ENCODE assay signal across 1 cellular context in genomic region chr22:33539902-33540751, GRCh38.
A peak's percentile ranks its signal among the peaks of the same experiment; 100 is the strongest.
TF ChIP-seq lines count a peak whose summit lies in the region.

No MANE protein-coding gene starts in this region.

TF ChIP-seq in HepG2, 621 proteins besides CTCF, POLR2A, EP300 and RAD21 (continued from another document and continues in another):
- TF ChIP-seq ZBTB40 (IDR thresholded peaks at IDR 0.05) (no peak), ZBTB40 (CRISPR knock-in tag; IDR thresholded peaks at IDR 0.05) (no peak; the same call in 1 of the 2 replicates), BRCA1 (CRISPR knock-in tag; IDR thresholded peaks at IDR 0.05) (peak; percentile 69; the same call in 1 of the 2 replicates), GATA4 (IDR thresholded peaks at IDR 0.05; ENCODE audit: borderline replicate concordance, low read depth) (peak; percentile 95), ISL2 (CRISPR knock-in tag; IDR thresholded peaks at IDR 0.05) (peak; percentile 98), ZFP36L2 (CRISPR knock-in tag; IDR thresholded peaks at IDR 0.05) (no peak), MATR3 (CRISPR knock-in tag; IDR thresholded peaks at IDR 0.05) (no peak), ZNF710 (CRISPR knock-in tag; IDR thresholded peaks at IDR 0.05; ENCODE audit: borderline replicate concordance) (peak; percentile 65; the same call in 1 of the 2 replicates), MAZ (IDR thresholded peaks at IDR 0.05; ENCODE audit: borderline replicate concordance, low read depth, low read length) (peak; percentile 82; the same call in 1 of the 2 replicates), MAZ (CRISPR knock-in tag; IDR thresholded peaks at IDR 0.05; ENCODE audit: low read depth) (0 out of 2 replicates have a peak, but pooled peaks have one; percentile 32), RCOR2 (CRISPR knock-in tag; IDR thresholded peaks at IDR 0.05) (peak; percentile 80), ZNF550 (CRISPR knock-in tag; IDR thresholded peaks at IDR 0.05; ENCODE audit: borderline replicate concordance) (no peak), CREBL2 (CRISPR knock-in tag; IDR thresholded peaks at IDR 0.05; ENCODE audit: borderline replicate concordance) (no peak), ATF1 (CRISPR knock-in tag; IDR thresholded peaks at IDR 0.05) (peak; percentile 69), ZC3H4 (CRISPR knock-in tag; IDR thresholded peaks at IDR 0.05; ENCODE audit: borderline replicate concordance) (no peak), SYNCRIP (IDR thresholded peaks at IDR 0.05; ENCODE audit: insufficient read depth, low read depth, low read length) (no peak), EZH2 (conservative IDR thresholded peaks at IDR 0.05; ENCODE audit: low read depth, low read length) (no peak), PCBP1 (IDR thresholded peaks at IDR 0.05; ENCODE audit: borderline replicate concordance, low read depth, low read length) (no peak), ZNF563 (CRISPR knock-in tag; IDR thresholded peaks at IDR 0.05) (no peak), GTF2F1 (IDR thresholded peaks at IDR 0.05; ENCODE audit: low read length) (no peak), FLYWCH1 (CRISPR knock-in tag; IDR thresholded peaks at IDR 0.05) (no peak), SRY (CRISPR knock-in tag; IDR thresholded peaks at IDR 0.05) (no peak), TIGD3 (CRISPR knock-in tag; IDR thresholded peaks at IDR 0.05; ENCODE audit: borderline replicate concordance) (no peak), MED13 (CRISPR knock-in tag; IDR thresholded peaks at IDR 0.05) (peak; percentile 97), SSRP1 (CRISPR knock-in tag; IDR thresholded peaks at IDR 0.05) (no peak), KDM2A (CRISPR knock-in tag; IDR thresholded peaks at IDR 0.05; ENCODE audit: borderline replicate concordance, low read depth) (no peak), KLF16 (CRISPR knock-in tag; IDR thresholded peaks at IDR 0.05) (peak in 1 of 2 experiments; percentile 70; a peak in 1 of 4 replicates), AKNA (CRISPR knock-in tag; IDR thresholded peaks at IDR 0.05; ENCODE audit: borderline replicate concordance) (no peak), ZNF883 (CRISPR knock-in tag; IDR thresholded peaks at IDR 0.05; ENCODE audit: not compliant biosample characterization) (peak; percentile 62), REL (CRISPR knock-in tag; conservative IDR thresholded peaks at IDR 0.05) (no peak), PITX1 (CRISPR knock-in tag; IDR thresholded peaks at IDR 0.05) (peak; percentile 100), SPEN (CRISPR knock-in tag; IDR thresholded peaks at IDR 0.05; ENCODE audit: low read depth) (no peak; the same call in 1 of the 2 replicates), ZEB1 (IDR thresholded peaks at IDR 0.05; ENCODE audit: insufficient replicate concordance, low read depth) (peak; percentile 78), HNRNPUL1 (IDR thresholded peaks at IDR 0.05; ENCODE audit: low read depth, low read length) (peak; percentile 64; the same call in 1 of the 2 replicates), ZNF749 (CRISPR knock-in tag; IDR thresholded peaks at IDR 0.05; ENCODE audit: borderline replicate concordance) (no peak; the same call in 1 of the 2 replicates), ZNF33B (CRISPR knock-in tag; IDR thresholded peaks at IDR 0.05) (no peak; the same call in 1 of the 2 replicates), KDM1A (CRISPR knock-in tag; IDR thresholded peaks at IDR 0.05) (no peak)
- TF ChIP-seq, protein P1, sequence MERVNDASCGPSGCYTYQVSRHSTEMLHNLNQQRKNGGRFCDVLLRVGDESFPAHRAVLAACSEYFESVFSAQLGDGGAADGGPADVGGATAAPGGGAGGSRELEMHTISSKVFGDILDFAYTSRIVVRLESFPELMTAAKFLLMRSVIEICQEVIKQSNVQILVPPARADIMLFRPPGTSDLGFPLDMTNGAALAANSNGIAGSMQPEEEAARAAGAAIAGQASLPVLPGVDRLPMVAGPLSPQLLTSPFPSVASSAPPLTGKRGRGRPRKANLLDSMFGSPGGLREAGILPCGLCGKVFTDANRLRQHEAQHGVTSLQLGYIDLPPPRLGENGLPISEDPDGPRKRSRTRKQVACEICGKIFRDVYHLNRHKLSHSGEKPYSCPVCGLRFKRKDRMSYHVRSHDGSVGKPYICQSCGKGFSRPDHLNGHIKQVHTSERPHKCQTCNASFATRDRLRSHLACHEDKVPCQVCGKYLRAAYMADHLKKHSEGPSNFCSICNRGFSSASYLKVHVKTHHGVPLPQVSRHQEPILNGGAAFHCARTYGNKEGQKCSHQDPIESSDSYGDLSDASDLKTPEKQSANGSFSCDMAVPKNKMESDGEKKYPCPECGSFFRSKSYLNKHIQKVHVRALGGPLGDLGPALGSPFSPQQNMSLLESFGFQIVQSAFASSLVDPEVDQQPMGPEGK (CRISPR knock-in tag; IDR thresholded peaks at IDR 0.05): peak; percentile 95
- TF ChIP-seq, protein P2, sequence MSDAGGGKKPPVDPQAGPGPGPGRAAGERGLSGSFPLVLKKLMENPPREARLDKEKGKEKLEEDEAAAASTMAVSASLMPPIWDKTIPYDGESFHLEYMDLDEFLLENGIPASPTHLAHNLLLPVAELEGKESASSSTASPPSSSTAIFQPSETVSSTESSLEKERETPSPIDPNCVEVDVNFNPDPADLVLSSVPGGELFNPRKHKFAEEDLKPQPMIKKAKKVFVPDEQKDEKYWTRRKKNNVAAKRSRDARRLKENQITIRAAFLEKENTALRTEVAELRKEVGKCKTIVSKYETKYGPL (CRISPR knock-in tag; IDR thresholded peaks at IDR 0.05): no peak
- TF ChIP-seq, protein P3, sequence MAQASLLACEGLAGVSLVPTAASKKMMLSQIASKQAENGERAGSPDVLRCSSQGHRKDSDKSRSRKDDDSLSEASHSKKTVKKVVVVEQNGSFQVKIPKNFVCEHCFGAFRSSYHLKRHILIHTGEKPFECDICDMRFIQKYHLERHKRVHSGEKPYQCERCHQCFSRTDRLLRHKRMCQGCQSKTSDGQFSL (CRISPR knock-in tag; IDR thresholded peaks at IDR 0.05): no peak; the same call in 1 of the 2 replicates
